8 cellular contexts compared by ENCODE assay signal in genomic region chr19:35644987-35645679, GRCh38. TPM values are rescaled to one million over a fixed set of nuclear protein-coding genes. Genes with fewer than 3 reads are reported as not detected.
DNase-seq lines count a peak whose midpoint lies in the region; ATAC-seq, FAIRE-seq and TF ChIP-seq lines count a peak whose summit lies in the region.

No MANE protein-coding gene starts in this region.

- H3K9me3 ChIP-seq in DND-41 (ENCODE audit: insufficient read depth, low read length, severe bottlenecking) (no peaks in the 10 kb centered on the region), GM12878 (replicated peaks; ENCODE audit: control insufficient read depth, insufficient read depth, low read length) (no peaks in the 10 kb centered on the region), iPS-20b (ENCODE audit: insufficient read depth, low read depth, low read length) (no peaks in the 10 kb centered on the region), spleen (no peaks in the 10 kb centered on the region)

- no peak for TF ChIP-seq EP300 in GM12878 (IDR thresholded peaks at IDR 0.05; ENCODE audit: borderline replicate concordance in 1 of 2, control insufficient read depth in 1 of 2, low read depth in 2 of 2, low read length in 2 of 2)

- TF ChIP-seq RAD21 in GM12878 (IDR thresholded peaks at IDR 0.05; ENCODE audit: insufficient read depth, low read depth, low read length) = no peak

- RAD21 ChIA-PET in GM12878 (lab: Charles Lee; ENCODE audit: unreplicated experiment) = interaction anchor here (1.1 to 1.3 kb wide), 3 partner anchors 28 to 135 kb away, joined by 3 to 4 read pairs (median 3); no protein-coding TSS in a partner anchor

- WGBS in GM12878 (ENCODE audit: insufficient coverage, insufficient replicate concordance, low lambda C conversion rate, missing lambda C conversion rate) = 24% methylated on average over 15 of the region's 20 CpGs
- 16 to 19% (median 19%) methylated on average over 19 to 20 of the region's 20 CpGs for WGBS in spleen, 5 donors

- TF ChIP-seq CTCF in DND-41 (IDR thresholded peaks at IDR 0.05; ENCODE audit: borderline replicate concordance, extremely low read depth, low read length, poor library complexity, severe bottlenecking) = no peak
- no peak for TF ChIP-seq CTCF in GM12878 (IDR thresholded peaks at IDR 0.05 in 2 of 3, conservative IDR thresholded peaks at IDR 0.05 in 1 of 3; ENCODE audit: control insufficient read depth in 2 of 3, extremely low read depth in 1 of 3, insufficient read depth in 1 of 3, low read depth in 3 of 3, low read length in 3 of 3)
- TF ChIP-seq CTCF in spleen (IDR thresholded peaks at IDR 0.05 in 8 of 11, conservative IDR thresholded peaks at IDR 0.05 in 3 of 11) = no peak

- DNase-seq in DND-41 = peak; percentile 93
- peak; percentile 58 for DNase-seq in NCI-H1105 (lab: John Stamatoyannopoulos, UW)
- DNase-seq in T-helper 9 cell = peak; percentile 62
- DNase-seq in GM12878 (ENCODE audit: low read depth, low spot score) = no peak
- DNase-seq in spleen = peak; percentile 92
- no peak for DNase-seq in H54 (ENCODE audit: insufficient read length, low spot score)
- no peak for DNase-seq in ACHN

- H3K36me3 ChIP-seq in DND-41 (ENCODE audit: insufficient read depth, low read length) = peaks cover 1% of the 10 kb centered on the region; the same call in 1 of the 2 replicates
- H3K36me3 ChIP-seq in GM12878 (ENCODE audit: control insufficient read depth in 2 of 2, insufficient read depth in 2 of 2, low read length in 1 of 2) = no peaks in the 10 kb centered on the region
- no peaks in the 10 kb centered on the region for H3K36me3 ChIP-seq in iPS-20b (ENCODE audit: insufficient read depth, low read depth, low read length)
- H3K36me3 ChIP-seq in spleen = peaks cover 0 to 4% (median 0%) of the 10 kb centered on the region in 6 donors

- BruUV-seq in GM12878 (replicated peaks; lab: Mats Ljungman, UMichigan) = no TSS peak

- H3K9ac ChIP-seq in DND-41 (ENCODE audit: low read depth, low read length) (peak overlapping the region; percentile 69), GM12878 (ENCODE audit: control insufficient read depth, insufficient read depth, low read length) (peak overlapping the region; percentile 65; the same call in 1 of the 2 replicates), iPS-20b (ENCODE audit: low read depth, low read length) (peak overlapping the region; percentile 56; the same call in 1 of the 2 replicates)

- CTCF ChIA-PET in GM12878 (lab: Yijun Ruan, JAX) = interaction anchor here (1.1 to 1.6 kb wide), 2 partner anchors 101 to 137 kb away, joined by 3 read pairs; partner anchors contain the start of gene PSENEN

- H3K4me1 ChIP-seq in DND-41 (ENCODE audit: insufficient read depth, low read length) (peaks cover 64% of the 10 kb centered on the region), GM12878 (ENCODE audit: control insufficient read depth, insufficient read depth, low read length) (peaks cover 30% of the 10 kb centered on the region), iPS-20b (ENCODE audit: insufficient read depth, low read length) (peaks cover 16% of the 10 kb centered on the region; the same call in 1 of the 2 replicates), spleen (peaks cover 15 to 80% (median 60%) of the 10 kb centered on the region in 6 donors)

- H3K4me2 ChIP-seq in DND-41 (ENCODE audit: insufficient read depth, low read length) (peak overlapping the region; percentile 83), GM12878 (ENCODE audit: control insufficient read depth, insufficient read depth) (peak overlapping the region; percentile 100)

- TF ChIP-seq POLR2A in GM12878 (IDR thresholded peaks at IDR 0.05; ENCODE audit: low read depth, low read length) (no peak), spleen (IDR thresholded peaks at IDR 0.05) (no peak), H54 (IDR thresholded peaks at IDR 0.05; ENCODE audit: low read depth, low read length) (no peak)

- FAIRE-seq in GM12878 (lab: Jason Lieb, UNC) (no peak), H54 (lab: Jason Lieb, UNC) (no peak)

- peaks cover 7% of the 10 kb centered on the region; the same call in 1 of the 2 replicates for H4K20me1 ChIP-seq in DND-41 (ENCODE audit: insufficient read depth, low read length)
- H4K20me1 ChIP-seq in GM12878 (ENCODE audit: control insufficient read depth, insufficient read depth) = no peaks in the 10 kb centered on the region; the same call in 1 of the 2 replicates

- ATAC-seq in DND-41 (ENCODE audit: insufficient read depth, low read depth) = peak; percentile 32
- ATAC-seq in GM12878 = peak; percentile 14

- intact Hi-C loops in GM12878 (cut with micrococcal nuclease; ENCODE audit: unreplicated experiment) (no loop called here), spleen (cut with DNase I; ENCODE audit: low total_unique reads) (no loop called here)

- peak overlapping the region; percentile 73 for H3K27ac ChIP-seq in DND-41 (ENCODE audit: low read length)
- H3K27ac ChIP-seq in GM12878 (ENCODE audit: control insufficient read depth, insufficient read depth) = no peak overlapping the region
- H3K27ac ChIP-seq in iPS-20b (ENCODE audit: low read length) = no peak overlapping the region
- peak overlapping the region; percentile 61 to 95 (median 92) for H3K27ac ChIP-seq in spleen

- POLR2A ChIA-PET in GM12878 (lab: Charles Lee) = interaction anchor here (0.5 to 3.5 kb wide), 7 partner anchors 13 to 103 kb away, joined by 3 to 30 read pairs (median 5); partner anchors contain the start of genes HAUS5 and LIN37

- H3K4me3 ChIP-seq in DND-41 (ENCODE audit: low read depth in 1 of 2, low read length in 2 of 2) = peak overlapping the region in 1 of 2 experiments; percentile 85; a peak in 3 of 4 replicates
- H3K4me3 ChIP-seq in GM12878 = peak overlapping the region; percentile 66; the same call in 1 of the 2 replicates
- H3K4me3 ChIP-seq in iPS-20b (ENCODE audit: low read length) = peak overlapping the region; percentile 82
- peak overlapping the region; percentile 64 to 84 (median 68) for H3K4me3 ChIP-seq in spleen

- peaks cover 20% of the 10 kb centered on the region for H3K79me2 ChIP-seq in DND-41 (ENCODE audit: insufficient read depth, low read length)
- peaks cover 17% of the 10 kb centered on the region for H3K79me2 ChIP-seq in GM12878 (ENCODE audit: control insufficient read depth, insufficient read depth, low read length)

- H3K27me3 ChIP-seq in DND-41 (ENCODE audit: insufficient read depth, low read length, poor library complexity) (no peaks in the 10 kb centered on the region), GM12878 (replicated peaks in 1 of 2; ENCODE audit: control insufficient read depth in 2 of 2, insufficient read depth in 2 of 2, low read length in 1 of 2) (no peaks in the 10 kb centered on the region), iPS-20b (ENCODE audit: insufficient read depth, low read length) (peaks cover 30% of the 10 kb centered on the region), spleen (replicated peaks in 1 of 7) (peaks cover 0 to 10% (median 0%) of the 10 kb centered on the region in 7 donors)

- in situ Hi-C loops in GM12878 (cut with MboI) (no loop called here), ACHN (cut with HindIII; ENCODE audit: low pct_ligation_motif_present, low pct_unique_long_range_greater_than_20kb, low sequenced_read_pairs) (no loop called here)

- SMC1A ChIA-PET in GM12878 (lab: Charles Lee; ENCODE audit: uncharacterized antibody, unreplicated experiment) = interaction anchor here (0.8 to 1.9 kb wide), 4 partner anchors 33 to 291 kb away, joined by 3 to 10 read pairs (median 6); partner anchors contain the start of gene HAUS5

- H2AFZ ChIP-seq in DND-41 (ENCODE audit: low read depth, low read length) (peak overlapping the region; percentile 99), GM12878 (ENCODE audit: control insufficient read depth, low read depth, low read length) (peak overlapping the region; percentile 100)

RNA-seq across cellular contexts. Expression of gene COX6B1, which starts 3.0 kb away (rescaled TPM):
- 26.2 and 31.4 TPM in 2 replicates for total RNA-seq in GM12878 (2013; cell fraction: nucleolus; rRNA removed)
- total RNA-seq in GM12878 (2014; rRNA removed) (813 and 819 TPM in 2 replicates), GM12878 (2014; rRNA removed; fragmentation: Illumina TruSeq; extraction: Trizol) (691 and 694 TPM in 2 replicates), GM12878 (2021) (500 and 540 TPM in 2 replicates), spleen (100 to 1,000 TPM; 208 to 672 (median 255) TPM)
- polyA plus RNA-seq in GM12878 (2011; ENCODE audit: low read depth) = 4,084 TPM
- polyA plus RNA-seq in GM12878 (2011; rRNA removed) (503 and 834 TPM in 2 replicates), GM12878 (2014; fragmentation: Illumina TruSeq; extraction: Trizol) (764 and 890 TPM in 2 replicates), GM12878 (2014; fragmentation: Nextera tagmentation; extraction: Ambion mirVana) (1,000 to 10,000 TPM; 1,597 to 1,700 TPM), GM12878 (2014; rRNA removed) (822 and 846 TPM in 2 replicates), GM12878 (2016; fragmentation: Nextera tagmentation; extraction: Ambion mirVana) (100 to 1,000 TPM; 912 to 984 TPM), spleen (100 to 1,000 TPM; 640 to 837 (median 717) TPM)
- polyA plus RNA-seq in GM12878 (2011; cell fraction: cytosol; rRNA removed) = 1,324 and 1,457 TPM in 2 replicates
- polyA plus RNA-seq in GM12878 (2011; cell fraction: nucleus; rRNA removed) = 484 and 641 TPM in 2 replicates
- 618 and 662 TPM in 2 replicates for polyA plus RNA-seq in GM12878 (2012)
- 735 and 1,037 TPM in 2 replicates for polyA minus RNA-seq in GM12878 (2011; rRNA and poly(A)+ RNA removed)
- polyA minus RNA-seq in GM12878 (2011; cell fraction: cytosol; rRNA and poly(A)+ RNA removed) = 165 and 167 TPM in 2 replicates
- polyA minus RNA-seq in GM12878 (2011; cell fraction: nucleus; rRNA and poly(A)+ RNA removed) = 91.8 and 103 TPM in 2 replicates

RNA-seq across cellular contexts. Expression of gene ETV2, which starts 3.6 kb away (rescaled TPM):
- total RNA-seq in GM12878 (2013; cell fraction: nucleolus; rRNA removed) = 0.33 TPM in 1 of 2 replicates, not detected in the other
- total RNA-seq in GM12878 (2014; rRNA removed) (0.82 and 1.1 TPM in 2 replicates), GM12878 (2014; rRNA removed; fragmentation: Illumina TruSeq; extraction: Trizol) (0.18 and 0.22 TPM in 2 replicates), GM12878 (2021) (0.93 and 1.3 TPM in 2 replicates), spleen (under 1 TPM in 2 of 7 donors, not detected in 5; 0.43 to 0.57 TPM)
- not detected for polyA plus RNA-seq in GM12878 (2011; ENCODE audit: low read depth)
- polyA plus RNA-seq in GM12878 (2011; rRNA removed) (0.19 and 0.46 TPM in 2 replicates), GM12878 (2014; fragmentation: Illumina TruSeq; extraction: Trizol) (not detected in 2 replicates), GM12878 (2014; fragmentation: Nextera tagmentation; extraction: Ambion mirVana) (under 1 TPM; 0.10 to 0.13 TPM), GM12878 (2014; rRNA removed) (1.2 and 1.4 TPM in 2 replicates), GM12878 (2016; fragmentation: Nextera tagmentation; extraction: Ambion mirVana) (under 1 TPM; 0.54 to 0.66 TPM), spleen (1 to 10 TPM in 2 of 3 donors, under 1 TPM in 1; 0.99 to 1.2 (median 1.1) TPM)
- 0.63 and 1.2 TPM in 2 replicates for polyA plus RNA-seq in GM12878 (2011; cell fraction: cytosol; rRNA removed)
- polyA plus RNA-seq in GM12878 (2011; cell fraction: nucleus; rRNA removed) = 0.64 and 1.2 TPM in 2 replicates
- polyA plus RNA-seq in GM12878 (2012) = 0.55 and 0.79 TPM in 2 replicates
- not detected in 2 replicates for polyA minus RNA-seq in GM12878 (2011; rRNA and poly(A)+ RNA removed)
- polyA minus RNA-seq in GM12878 (2011; cell fraction: cytosol; rRNA and poly(A)+ RNA removed) = not detected in 2 replicates
- polyA minus RNA-seq in GM12878 (2011; cell fraction: nucleus; rRNA and poly(A)+ RNA removed) = 0.48 and 0.77 TPM in 2 replicates

RNA-seq across cellular contexts. Expression of gene RBM42, which starts 16.3 kb away (rescaled TPM):
- 12.9 and 14.1 TPM in 2 replicates for total RNA-seq in GM12878 (2013; cell fraction: nucleolus; rRNA removed)
- total RNA-seq in GM12878 (2014; rRNA removed) (53.9 and 58.8 TPM in 2 replicates), GM12878 (2014; rRNA removed; fragmentation: Illumina TruSeq; extraction: Trizol) (20.5 and 23.8 TPM in 2 replicates), GM12878 (2021) (94.6 and 105 TPM in 2 replicates), spleen (10 to 100 TPM; 48.2 to 63.4 (median 59.6) TPM)
- 10.2 TPM for polyA plus RNA-seq in GM12878 (2011; ENCODE audit: low read depth)
- polyA plus RNA-seq in GM12878 (2011; rRNA removed) (16.6 and 38.3 TPM in 2 replicates), GM12878 (2014; fragmentation: Illumina TruSeq; extraction: Trizol) (4.0 and 16.3 TPM in 2 replicates), GM12878 (2014; fragmentation: Nextera tagmentation; extraction: Ambion mirVana) (10 to 100 TPM in 1 of 2 experiments, 1 to 10 TPM in 1; 4.2 to 11.1 TPM), GM12878 (2014; rRNA removed) (68.4 and 83.3 TPM in 2 replicates), GM12878 (2016; fragmentation: Nextera tagmentation; extraction: Ambion mirVana) (100 to 1,000 TPM; 105 to 117 TPM), spleen (10 to 100 TPM; 48.8 to 71.9 (median 58.1) TPM)
- 54.7 and 71.0 TPM in 2 replicates for polyA plus RNA-seq in GM12878 (2011; cell fraction: cytosol; rRNA removed)
- polyA plus RNA-seq in GM12878 (2011; cell fraction: nucleus; rRNA removed) = 26.5 and 41.2 TPM in 2 replicates
- polyA plus RNA-seq in GM12878 (2012) = 32.7 and 41.9 TPM in 2 replicates
- 12.6 and 22.4 TPM in 2 replicates for polyA minus RNA-seq in GM12878 (2011; rRNA and poly(A)+ RNA removed)
- polyA minus RNA-seq in GM12878 (2011; cell fraction: cytosol; rRNA and poly(A)+ RNA removed) = 17.8 and 20.0 TPM in 2 replicates
- 4.2 and 8.8 TPM in 2 replicates for polyA minus RNA-seq in GM12878 (2011; cell fraction: nucleus; rRNA and poly(A)+ RNA removed)

RNA-seq across cellular contexts. Expression of gene UPK1A, which starts 21.2 kb away (rescaled TPM):
- not detected in 2 replicates for total RNA-seq in GM12878 (2013; cell fraction: nucleolus; rRNA removed)
- total RNA-seq in GM12878 (2014; rRNA removed) (not detected in 2 replicates), GM12878 (2014; rRNA removed; fragmentation: Illumina TruSeq; extraction: Trizol) (not detected in 2 replicates), GM12878 (2021) (not detected in 2 replicates), spleen (not detected)
- polyA plus RNA-seq in GM12878 (2011; ENCODE audit: low read depth) = 0.31 TPM
- polyA plus RNA-seq in GM12878 (2011; rRNA removed) (1.3 and 1.9 TPM in 2 replicates), GM12878 (2014; fragmentation: Illumina TruSeq; extraction: Trizol) (not detected in 2 replicates), GM12878 (2014; fragmentation: Nextera tagmentation; extraction: Ambion mirVana) (under 1 TPM in 1 of 2 experiments, not detected in 1; 0.26 TPM), GM12878 (2014; rRNA removed) (0.06 and 0.15 TPM in 2 replicates), GM12878 (2016; fragmentation: Nextera tagmentation; extraction: Ambion mirVana) (not detected), spleen (under 1 TPM in 1 of 3 donors, not detected in 2; 0.11 TPM)
- 2.0 and 3.4 TPM in 2 replicates for polyA plus RNA-seq in GM12878 (2011; cell fraction: cytosol; rRNA removed)
- 0.79 and 1.3 TPM in 2 replicates for polyA plus RNA-seq in GM12878 (2011; cell fraction: nucleus; rRNA removed)
- 0.58 and 1.3 TPM in 2 replicates for polyA plus RNA-seq in GM12878 (2012)
- polyA minus RNA-seq in GM12878 (2011; rRNA and poly(A)+ RNA removed) = 0.73 and 1.2 TPM in 2 replicates
- not detected in 2 replicates for polyA minus RNA-seq in GM12878 (2011; cell fraction: cytosol; rRNA and poly(A)+ RNA removed)
- 0.24 and 0.38 TPM in 2 replicates for polyA minus RNA-seq in GM12878 (2011; cell fraction: nucleus; rRNA and poly(A)+ RNA removed)

RNA-seq across cellular contexts. Expression of gene HAUS5, which starts 32.6 kb away (rescaled TPM):
- 30.7 and 33.8 TPM in 2 replicates for total RNA-seq in GM12878 (2013; cell fraction: nucleolus; rRNA removed)
- total RNA-seq in GM12878 (2014; rRNA removed) = 25.7 and 28.0 TPM in 2 replicates
- total RNA-seq in GM12878 (2014; rRNA removed; fragmentation: Illumina TruSeq; extraction: Trizol) = 8.6 and 8.9 TPM in 2 replicates
- total RNA-seq in GM12878 (2021) = 32.6 and 34.9 TPM in 2 replicates
- 8.7 TPM for polyA plus RNA-seq in GM12878 (2011; ENCODE audit: low read depth)
- 7.9 and 9.7 TPM in 2 replicates for polyA plus RNA-seq in GM12878 (2011; rRNA removed)
- polyA plus RNA-seq in GM12878 (2011; cell fraction: cytosol; rRNA removed) = 8.5 and 13.0 TPM in 2 replicates
- polyA plus RNA-seq in GM12878 (2011; cell fraction: nucleus; rRNA removed) = 114 and 128 TPM in 2 replicates
- polyA plus RNA-seq in GM12878 (2012) = 13.8 and 15.4 TPM in 2 replicates
- polyA plus RNA-seq in GM12878 (2014; fragmentation: Illumina TruSeq; extraction: Trizol) = 5.1 and 7.6 TPM in 2 replicates
- 1 to 10 TPM; 3.1 to 3.6 TPM for polyA plus RNA-seq in GM12878 (2014; fragmentation: Nextera tagmentation; extraction: Ambion mirVana)
- 25.5 and 28.5 TPM in 2 replicates for polyA plus RNA-seq in GM12878 (2014; rRNA removed)
- polyA plus RNA-seq in GM12878 (2016; fragmentation: Nextera tagmentation; extraction: Ambion mirVana) = 10 to 100 TPM; 31.3 to 32.0 TPM
- polyA minus RNA-seq in GM12878 (2011; rRNA and poly(A)+ RNA removed) = 4.5 and 10.8 TPM in 2 replicates
- 3.6 and 4.8 TPM in 2 replicates for polyA minus RNA-seq in GM12878 (2011; cell fraction: cytosol; rRNA and poly(A)+ RNA removed)
- 12.0 and 20.1 TPM in 2 replicates for polyA minus RNA-seq in GM12878 (2011; cell fraction: nucleus; rRNA and poly(A)+ RNA removed)
- 10 to 100 TPM; 10.3 to 24.4 (median 17.7) TPM for total RNA-seq in spleen
- polyA plus RNA-seq in spleen = 10 to 100 TPM; 12.4 to 23.8 (median 23.1) TPM

Comparison
In these comparisons a context has a peak if more than half of its experiments do, and no peak if none do; other contexts are left out.
1. DNase-seq: peak in DND-41 (single experiment), NCI-H1105 (single experiment), T-helper 9 cell (single experiment) and spleen (single experiment); none in GM12878 (single experiment), H54 (single experiment) and ACHN (single experiment).
2. H3K27ac ChIP-seq: peak in DND-41 (single experiment) and spleen (8 of 8); none in GM12878 (single experiment) and iPS-20b (single experiment).
3. Peak in every context shown above with its lines, with median percentiles within 50 percentile points of each other: H3K9ac ChIP-seq.